In genomic region chr16:30069575-30070462, GRCh38 we compare ENCODE assay signal across 11 cellular contexts. TPM values are rescaled to one million over a fixed set of nuclear protein-coding genes. Genes with fewer than 3 reads are reported as not detected.
A peak's percentile ranks its signal among the peaks of the same experiment; 100 is the strongest.
DNase-seq lines count a peak whose midpoint lies in the region; ATAC-seq and TF ChIP-seq lines count a peak whose summit lies in the region.
"Had no signal": no experiment of that assay in that cellular context is flagged by ENCODE, and none has a peak within 500 bp of the region (broad histone marks: within the 10 kb centered on the region; RNA-seq: fewer than 3 reads in every experiment).

No MANE protein-coding gene starts in this region.

- H3K27ac Mint-ChIP-seq in osteocyte (ENCODE audit: unreplicated experiment), result peak overlapping the region; percentile 23

- H3K4me1 ChIP-seq in OCI-LY1 (ENCODE audit: insufficient read depth, low read length, severe bottlenecking), result peaks cover 52% of the 10 kb centered on the region
- H3K4me1 ChIP-seq in colonic mucosa, result peaks cover 10% of the 10 kb centered on the region

- peak overlapping the region; percentile 73 for H3K27ac ChIP-seq in OCI-LY1 (ENCODE audit: low read depth, low read length, poor library complexity, severe bottlenecking)
- H3K27ac ChIP-seq in colonic mucosa, result peak overlapping the region; percentile 6
- H3K27ac ChIP-seq: foreskin keratinocyte had no signal

- TF ChIP-seq CTCF in OCI-LY1 (IDR thresholded peaks at IDR 0.05; ENCODE audit: low read length) (no peak), colonic mucosa (IDR thresholded peaks at IDR 0.05) (no peak), osteocyte (IDR thresholded peaks at IDR 0.05) (no peak)

- H3K27me3 ChIP-seq in OCI-LY1 (ENCODE audit: insufficient read depth, low read length) (no peaks in the 10 kb centered on the region), colonic mucosa (no peaks in the 10 kb centered on the region)
- H3K27me3 ChIP-seq: foreskin keratinocyte had no signal

- no peaks in the 10 kb centered on the region for H3K27me3 Mint-ChIP-seq in osteocyte (ENCODE audit: unreplicated experiment)

- no peak overlapping the region for H2AFZ ChIP-seq in OCI-LY1 (ENCODE audit: low read length)

- H3K9me3 ChIP-seq in OCI-LY1 (ENCODE audit: low read length) (no peaks in the 10 kb centered on the region), colonic mucosa (no peaks in the 10 kb centered on the region)

- no peaks in the 10 kb centered on the region for H3K9me2 ChIP-seq in OCI-LY1 (ENCODE audit: low read depth, low read length)

- no peaks in the 10 kb centered on the region for H4K20me1 ChIP-seq in OCI-LY1 (ENCODE audit: insufficient read depth, low read length)

- H3K4me2 ChIP-seq in OCI-LY1 (ENCODE audit: low read length), result peak overlapping the region; percentile 25; the same call in 1 of the 2 replicates

- no peak overlapping the region for H3K4me3 Mint-ChIP-seq in osteocyte (ENCODE audit: unreplicated experiment)

- H3K4me3 ChIP-seq in OCI-LY1 (ENCODE audit: low read depth, low read length, poor library complexity, severe bottlenecking), result peak overlapping the region; percentile 11
- no peak overlapping the region for H3K4me3 ChIP-seq in colonic mucosa

- ATAC-seq in GM18873 (IDR thresholded peaks at IDR 0.05; ENCODE audit: low FRiP score, unreplicated experiment) (no peak), HG03175 (IDR thresholded peaks at IDR 0.05; ENCODE audit: unreplicated experiment) (no peak)
- ATAC-seq: foreskin keratinocyte had no signal

- peak in 8 of 14 donors; percentile 14 to 63 (median 29) for DNase-seq in C1 segment of cervical spinal cord (lab: John Stamatoyannopoulos, UW)
- no peak for DNase-seq in colonic mucosa
- DNase-seq in osteocyte (ENCODE audit: extremely low spot score, unreplicated experiment), result no peak
- DNase-seq in NCI-H2081 treated with DMSO at 0.1 percent for 48 hours (lab: John Stamatoyannopoulos, UW), result no peak
- DNase-seq in SIG-M5 (lab: John Stamatoyannopoulos, UW), result no peak
- DNase-seq: activated CD8-positive, alpha-beta memory T cell treated with anti-CD3 and anti-CD28 coated beads for 24 hours; foreskin keratinocyte; HCEC 1CT had no signal

- H3K9me3 Mint-ChIP-seq in osteocyte (ENCODE audit: unreplicated experiment), result no peaks in the 10 kb centered on the region

- H3K79me2 ChIP-seq in OCI-LY1 (ENCODE audit: insufficient read depth, low read length), result peaks cover 13% of the 10 kb centered on the region

- peaks cover 8% of the 10 kb centered on the region; the same call in 1 of the 2 replicates for H3F3A ChIP-seq in OCI-LY1 (ENCODE audit: insufficient read depth, low read length)

- H3K9ac ChIP-seq in OCI-LY1 (ENCODE audit: low read length), result no peak overlapping the region; the same call in 1 of the 2 replicates
- H3K9ac ChIP-seq in colonic mucosa (ENCODE audit: low read depth in 2 of 2, low read length in 2 of 2), result no peak overlapping the region

- peaks cover 38% of the 10 kb centered on the region for H3K36me3 Mint-ChIP-seq in osteocyte (ENCODE audit: unreplicated experiment)

- intact Hi-C loops in colonic mucosa (cut with DNase I), result no loop called here

- H3K36me3 ChIP-seq in OCI-LY1 (ENCODE audit: insufficient read depth, low read length) (peaks cover 73% of the 10 kb centered on the region), colonic mucosa (peaks cover 35% of the 10 kb centered on the region)

- H3K4me1 Mint-ChIP-seq in osteocyte (ENCODE audit: unreplicated experiment), result peaks cover 25% of the 10 kb centered on the region

RNA-seq across cellular contexts. Expression of gene ALDOA, which starts 4.3 kb away (rescaled TPM):
- total RNA-seq in colonic mucosa (1,000 to 10,000 TPM; 2,396 to 2,926 TPM), osteocyte (750 and 765 TPM in 2 replicates)

RNA-seq across cellular contexts. Expression of gene PPP4C, which starts 6.0 kb away (rescaled TPM):
- total RNA-seq in colonic mucosa (100 to 1,000 TPM; 111 to 156 TPM), osteocyte (101 and 102 TPM in 2 replicates)

RNA-seq across cellular contexts. Expression of gene TBX6, which starts 21.9 kb away (rescaled TPM):
- total RNA-seq in colonic mucosa (1 to 10 TPM in 1 of 2 donors, under 1 TPM in 1; 0.85 to 1.6 TPM), osteocyte (0.63 and 0.75 TPM in 2 replicates)

RNA-seq across cellular contexts. Expression of gene YPEL3, which starts 26.2 kb away (rescaled TPM):
- total RNA-seq in colonic mucosa (10 to 100 TPM; 15.5 to 39.2 TPM), osteocyte (83.6 and 93.3 TPM in 2 replicates)

RNA-seq across cellular contexts. Expression of gene TLCD3B, which starts 38.7 kb away (rescaled TPM):
- total RNA-seq in colonic mucosa (under 1 TPM; 0.16 to 0.49 TPM), osteocyte (0.32 and 0.52 TPM in 2 replicates)

Comparison
In these comparisons a context has a peak if more than half of its experiments do, and no peak if none do; other contexts are left out.
1. DNase-seq: peak in C1 segment of cervical spinal cord (8 of 14); none in colonic mucosa (single experiment), osteocyte (single experiment), NCI-H2081 treated with DMSO at 0.1 percent for 48 hours (single experiment) and SIG-M5 (single experiment).